10 cellular contexts compared by ENCODE assay signal in genomic region chr1:192654607-192655389, GRCh38. TPM values are rescaled to one million over a fixed set of nuclear protein-coding genes. Genes with fewer than 3 reads are reported as not detected.
DNase-seq lines count a peak whose midpoint lies in the region; ATAC-seq and TF ChIP-seq lines count a peak whose summit lies in the region.
"Had no signal": no experiment of that assay in that cellular context is flagged by ENCODE, and none has a peak within 500 bp of the region (broad histone marks: within the 10 kb centered on the region; RNA-seq: fewer than 3 reads in every experiment).

No MANE protein-coding gene starts in this region.

- H3K23ac ChIP-seq in mesenchymal stem cell (ENCODE audit: low read length in 2 of 2), result no peak overlapping the region

- peak; percentile 24 for DNase-seq in BJ (ENCODE audit: low read depth)
- DNase-seq in HCEC 1CT, result peak; percentile 74
- DNase-seq in astrocyte of the hippocampus (ENCODE audit: low read depth, low spot score), result peak; percentile 48
- peak; percentile 45 for DNase-seq in mesenchymal stem cell
- DNase-seq in mesenteric fat pad (ENCODE audit: low spot score), result no peak
- DNase-seq in amygdala (lab: John Stamatoyannopoulos, UW), result no peak
- DNase-seq: DMS 273 treated with DMSO at 0.1 percent for 48 hours, NCI-H187 treated with DMSO at 0.1 percent for 48 hours, retina had no signal

- H3K79me1 ChIP-seq in mesenchymal stem cell (replicated peaks; ENCODE audit: low read length, poor library complexity, severe bottlenecking), result no peaks in the 10 kb centered on the region

- H3K36me3 ChIP-seq in BJ (ENCODE audit: control insufficient read depth, insufficient read depth, low read length), result no peaks in the 10 kb centered on the region
- no peaks in the 10 kb centered on the region for H3K36me3 ChIP-seq in mesenchymal stem cell (ENCODE audit: control insufficient read depth in 1 of 2, insufficient read depth in 2 of 2, low read depth in 1 of 2, low read length in 2 of 2)

- TF ChIP-seq CTCF in BJ (IDR thresholded peaks at IDR 0.05; ENCODE audit: insufficient read depth, low read depth, low read length), result no peak

- H3K18ac ChIP-seq in mesenchymal stem cell (ENCODE audit: low read depth in 1 of 2, low read length in 2 of 2), result no peak overlapping the region

- H2BK12ac ChIP-seq in mesenchymal stem cell (ENCODE audit: low read length in 2 of 2), result no peak overlapping the region

- no peak overlapping the region for H4K91ac ChIP-seq in mesenchymal stem cell (ENCODE audit: low read length)

- no peak overlapping the region for H2BK5ac ChIP-seq in mesenchymal stem cell (ENCODE audit: low read depth, low read length, poor library complexity, severe bottlenecking)

- no peak overlapping the region for H2AFZ ChIP-seq in mesenchymal stem cell (ENCODE audit: low read depth, low read length)

- H3K4me3 ChIP-seq in BJ (ENCODE audit: low read depth, low read length) (no peak overlapping the region), mesenchymal stem cell (ENCODE audit: insufficient read depth in 1 of 2, low read depth in 1 of 2, low read length in 2 of 2) (no peak overlapping the region)

- no peaks in the 10 kb centered on the region for H3K27me3 ChIP-seq in BJ (ENCODE audit: control insufficient read depth, insufficient read depth, low read length)
- H3K27me3 ChIP-seq in mesenchymal stem cell (ENCODE audit: control insufficient read depth in 1 of 2, insufficient read depth in 1 of 2, low read length in 2 of 2), result no peaks in the 10 kb centered on the region

- no peak overlapping the region for H3K27ac ChIP-seq in mesenchymal stem cell (ENCODE audit: low read length, poor library complexity, severe bottlenecking)

- ATAC-seq in HG03457 (IDR thresholded peaks at IDR 0.05; ENCODE audit: unreplicated experiment), result no peak

- no peak overlapping the region for H2AK5ac ChIP-seq in mesenchymal stem cell (ENCODE audit: low read length, severe bottlenecking)

- H4K8ac ChIP-seq in mesenchymal stem cell (ENCODE audit: low read length), result no peak overlapping the region

- no peak overlapping the region for H2BK120ac ChIP-seq in mesenchymal stem cell (ENCODE audit: low read depth, low read length)

- POLR2A ChIA-PET in BJ (lab: Charles Lee), result no interaction called here

- no peak overlapping the region for H3K4ac ChIP-seq in mesenchymal stem cell (ENCODE audit: low read depth in 1 of 2, low read length in 2 of 2)

- H3K4me1 ChIP-seq in mesenchymal stem cell (ENCODE audit: control insufficient read depth, insufficient read depth, low read depth, low read length), result no peaks in the 10 kb centered on the region

- 79% methylated on average over 8 of the region's 8 CpGs for WGBS in mesenchymal stem cell

- no peak overlapping the region for H2BK15ac ChIP-seq in mesenchymal stem cell (ENCODE audit: low read depth, poor library complexity, severe bottlenecking)

- CTCF ChIA-PET in BJ (lab: Yijun Ruan, JAX), result interaction anchor here (1.2 kb wide), 1 partner anchor 14 kb away, joined by 4 read pairs; no protein-coding TSS in a partner anchor

- no peak overlapping the region for H3K4me2 ChIP-seq in mesenchymal stem cell (ENCODE audit: low read length, poor library complexity, severe bottlenecking)

- no peaks in the 10 kb centered on the region for H3K9me3 ChIP-seq in mesenchymal stem cell (ENCODE audit: control insufficient read depth, low read length)

- H3K9ac ChIP-seq in mesenchymal stem cell (ENCODE audit: low read length), result peak overlapping the region; percentile 53

- no peak overlapping the region for H3K14ac ChIP-seq in mesenchymal stem cell (ENCODE audit: low read length in 2 of 2)

RNA-seq across cellular contexts. Expression of gene RGS13, which starts 18.9 kb away (rescaled TPM):
- not detected in 2 replicates for polyA plus RNA-seq in BJ (2011; rRNA removed)
- polyA minus RNA-seq in BJ (2011; rRNA and poly(A)+ RNA removed), result not detected in 2 replicates
- polyA plus RNA-seq in mesenchymal stem cell (2013, experiment 1 of 2), result not detected
- not detected for polyA plus RNA-seq in mesenchymal stem cell (2013, experiment 2 of 2)
- total RNA-seq in mesenteric fat pad, result 1.0 TPM

Comparison
In these comparisons a context has a peak if more than half of its experiments do, and no peak if none do; other contexts are left out.
1. DNase-seq: peak in BJ (single experiment), HCEC 1CT (single experiment), astrocyte of the hippocampus (single experiment) and mesenchymal stem cell (single experiment); none in mesenteric fat pad (single experiment) and amygdala (0 of 56).